ENCODE assay signal across 2 cellular contexts in genomic region chr3:157529751-157530150, GRCh38.
TF ChIP-seq lines count a peak whose summit lies in the region.

No MANE protein-coding gene starts in this region.

TF ChIP-seq in K562, 482 proteins besides CTCF, POLR2A, EP300 and RAD21:
- TF ChIP-seq MEIS2 (IDR thresholded peaks at IDR 0.05; ENCODE audit: partially characterized antibody) = peak; percentile 29
- no peak for TF ChIP-seq E2F1 (CRISPR knock-in tag; IDR thresholded peaks at IDR 0.05)
- TF ChIP-seq FOSL1 (tag; conservative IDR thresholded peaks at IDR 0.05) = no peak
- TF ChIP-seq NFIX (CRISPR knock-in tag; IDR thresholded peaks at IDR 0.05; ENCODE audit: low read depth) = no peak
- TF ChIP-seq ATF1 (CRISPR knock-in tag; IDR thresholded peaks at IDR 0.05) = no peak
- TF ChIP-seq ATF1 (tag; IDR thresholded peaks at IDR 0.05) = no peak
- no peak for TF ChIP-seq MXI1 (IDR thresholded peaks at IDR 0.05; ENCODE audit: low read depth, low read length)
- TF ChIP-seq TCF7 (IDR thresholded peaks at IDR 0.05; ENCODE audit: borderline replicate concordance) = no peak
- no peak for TF ChIP-seq HSF4 (CRISPR knock-in tag; IDR thresholded peaks at IDR 0.05; ENCODE audit: borderline replicate concordance)
- no peak for TF ChIP-seq ZNF79 (CRISPR knock-in tag; IDR thresholded peaks at IDR 0.05; ENCODE audit: low read depth)
- no peak for TF ChIP-seq MAFG (tag; conservative IDR thresholded peaks at IDR 0.05)
- TF ChIP-seq NRF1 (conservative IDR thresholded peaks at IDR 0.05 in 1 of 2, IDR thresholded peaks at IDR 0.05 in 1 of 2) = peak in 1 of 2 experiments; percentile 30; a peak in 1 of 4 replicates
- TF ChIP-seq CTBP1 (IDR thresholded peaks at IDR 0.05; ENCODE audit: borderline replicate concordance) = no peak
TF ChIP-seq in K562: peak in this region for 2.

TF ChIP-seq in endothelial cell of umbilical vein, 7 proteins besides CTCF, POLR2A, EP300 and RAD21:
- peak; percentile 10 for TF ChIP-seq GATA2 (IDR thresholded peaks at IDR 0.05; ENCODE audit: insufficient read depth, insufficient read length, low read depth, low read length)
- no peak for TF ChIP-seq MAX (IDR thresholded peaks at IDR 0.05; ENCODE audit: insufficient read depth, insufficient read length)
TF ChIP-seq in endothelial cell of umbilical vein: peak in this region for 1.
